Comparison of ENCODE assay signal across 25 cellular contexts in the genomic region with DNA sequence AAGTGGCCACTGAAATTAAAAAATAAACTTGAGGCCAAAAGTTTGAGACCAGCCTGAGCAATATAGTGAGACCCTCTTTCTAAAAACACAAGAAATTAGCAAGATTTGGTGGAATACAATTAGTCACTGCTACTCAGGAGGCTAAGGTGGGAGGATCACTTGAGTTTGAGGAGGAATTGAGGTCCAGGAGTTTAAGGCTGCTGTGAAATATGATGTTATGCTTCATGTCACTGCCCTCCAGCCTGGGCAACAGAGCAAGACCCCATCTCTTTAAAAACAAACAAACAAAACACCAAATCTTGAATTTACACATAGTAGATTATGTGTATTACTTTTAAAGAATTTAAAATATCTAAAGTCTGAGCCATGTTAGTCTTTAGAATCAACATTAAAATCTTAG.
"Had no signal": no experiment of that assay in that cellular context is flagged by ENCODE, and none has a peak within 500 bp of the region (broad histone marks: within the 10 kb centered on the region; RNA-seq: fewer than 3 reads in every experiment).

No MANE protein-coding gene starts in this region.

- H3K36me3 Mint-ChIP-seq: memory B cell; natural killer cell treated with Interleukin-12 subunit alpha and Interleukin-12 subunit beta and Interleukin-15 and Interleukin-18, amount 100 ng/mL, for 72 hours; stimulated activated effector memory CD8-positive, alpha-beta T cell treated with anti-CD3 and anti-CD28 coated beads, Interleukin-12 subunit alpha, Interleukin-12 subunit beta, amount 100 ng/mL, for 72 hours had no signal

- H3K27ac Mint-ChIP-seq: dendritic cell treated with granulocyte-macrophage colony-stimulating factor and Interleukin-4, amounts not matched to agents 40 ng/mL and 50 ng/mL, for 4 days; endodermal cell; memory B cell; natural killer cell treated with Interleukin-12 subunit alpha and Interleukin-12 subunit beta and Interleukin-15 and Interleukin-18, amount 100 ng/mL, for 72 hours; progenitor cell of endocrine pancreas; stimulated activated effector memory CD8-positive, alpha-beta T cell treated with anti-CD3 and anti-CD28 coated beads, Interleukin-12 subunit alpha, Interleukin-12 subunit beta, amount 100 ng/mL, for 72 hours had no signal

- ATAC-seq: esophagus mucosa; gastrocnemius medialis; left ventricle myocardium superior; lower lobe of right lung; natural killer cell treated with Interleukin-12 subunit alpha and Interleukin-12 subunit beta and Interleukin-15 and Interleukin-18, amount 100 ng/mL, for 72 hours; stimulated activated effector memory CD8-positive, alpha-beta T cell treated with anti-CD3 and anti-CD28 coated beads, Interleukin-12 subunit alpha, Interleukin-12 subunit beta, amount 100 ng/mL, for 72 hours had no signal

- H3K4me1 Mint-ChIP-seq: stimulated activated effector memory CD8-positive, alpha-beta T cell treated with anti-CD3 and anti-CD28 coated beads, Interleukin-12 subunit alpha, Interleukin-12 subunit beta, amount 100 ng/mL, for 72 hours had no signal

- H3K9ac ChIP-seq: parathyroid adenoma had no signal

- H3K79me2 ChIP-seq: parathyroid adenoma had no signal

- H3K9me3 ChIP-seq: colonic mucosa, gastrocnemius medialis, lower lobe of right lung, neutrophil, stomach, thyroid gland, vagina had no signal

- H3K36me3 ChIP-seq: colonic mucosa, gastrocnemius medialis, lower lobe of right lung, neutrophil, stomach, thyroid gland, vagina had no signal

- DNase-seq: effector CD8-positive, alpha-beta T cell; gastrocnemius medialis; head of caudate nucleus; left ventricle myocardium superior; stimulated activated CD4-positive, alpha-beta T cell treated with anti-CD3 and anti-CD28 coated beads, Interleukin-12 subunit alpha, Interleukin-12 subunit beta, amount 100 ng/mL, for 4 hours; stimulated activated CD4-positive, alpha-beta T cell treated with anti-CD3 and anti-CD28 coated beads, Interleukin-1b, Interleukin-23, amount 100 ng/mL, for 48 hours; stimulated activated CD4-positive, alpha-beta T cell treated with anti-CD3 and anti-CD28 coated beads, Interleukin-4, amount 100 ng/mL, for 24 hours; stimulated activated naive CD4-positive, alpha-beta T cell treated with Interleukin-2 at 50 U/mL for 16 hours; thyroid gland had no signal

- H3K4me2 ChIP-seq: smooth muscle cell had no signal

- H3K4me3 Mint-ChIP-seq: dendritic cell treated with granulocyte-macrophage colony-stimulating factor and Interleukin-4, amounts not matched to agents 40 ng/mL and 50 ng/mL, for 4 days; endodermal cell; memory B cell; natural killer cell treated with Interleukin-12 subunit alpha and Interleukin-12 subunit beta and Interleukin-15 and Interleukin-18, amount 100 ng/mL, for 72 hours; neural crest cell; stimulated activated effector memory CD8-positive, alpha-beta T cell treated with anti-CD3 and anti-CD28 coated beads, Interleukin-12 subunit alpha, Interleukin-12 subunit beta, amount 100 ng/mL, for 72 hours had no signal

- H2AFZ ChIP-seq: parathyroid adenoma had no signal

- H3K4me3 ChIP-seq: colonic mucosa, gastrocnemius medialis, lower lobe of right lung, smooth muscle cell, stomach, thyroid gland, vagina had no signal

- H3K4me1 ChIP-seq: colonic mucosa, lower lobe of right lung, parathyroid adenoma, thyroid gland, vagina had no signal

- H3K27ac ChIP-seq: colonic mucosa, epithelial cell of prostate, gastrocnemius medialis, lower lobe of right lung, neutrophil, parathyroid adenoma, thyroid gland, vagina had no signal

- H3K9me3 Mint-ChIP-seq: dendritic cell treated with granulocyte-macrophage colony-stimulating factor and Interleukin-4, amounts not matched to agents 40 ng/mL and 50 ng/mL, for 4 days; endodermal cell; memory B cell; natural killer cell treated with Interleukin-12 subunit alpha and Interleukin-12 subunit beta and Interleukin-15 and Interleukin-18, amount 100 ng/mL, for 72 hours; neural crest cell; stimulated activated effector memory CD8-positive, alpha-beta T cell treated with anti-CD3 and anti-CD28 coated beads, Interleukin-12 subunit alpha, Interleukin-12 subunit beta, amount 100 ng/mL, for 72 hours had no signal

- H3K27me3 ChIP-seq: colonic mucosa, gastrocnemius medialis, stomach, thyroid gland, vagina had no signal

- H3K27me3 Mint-ChIP-seq: progenitor cell of endocrine pancreas had no signal
